Comparison of ENCODE assay signal across 20 cellular contexts in the genomic region with DNA sequence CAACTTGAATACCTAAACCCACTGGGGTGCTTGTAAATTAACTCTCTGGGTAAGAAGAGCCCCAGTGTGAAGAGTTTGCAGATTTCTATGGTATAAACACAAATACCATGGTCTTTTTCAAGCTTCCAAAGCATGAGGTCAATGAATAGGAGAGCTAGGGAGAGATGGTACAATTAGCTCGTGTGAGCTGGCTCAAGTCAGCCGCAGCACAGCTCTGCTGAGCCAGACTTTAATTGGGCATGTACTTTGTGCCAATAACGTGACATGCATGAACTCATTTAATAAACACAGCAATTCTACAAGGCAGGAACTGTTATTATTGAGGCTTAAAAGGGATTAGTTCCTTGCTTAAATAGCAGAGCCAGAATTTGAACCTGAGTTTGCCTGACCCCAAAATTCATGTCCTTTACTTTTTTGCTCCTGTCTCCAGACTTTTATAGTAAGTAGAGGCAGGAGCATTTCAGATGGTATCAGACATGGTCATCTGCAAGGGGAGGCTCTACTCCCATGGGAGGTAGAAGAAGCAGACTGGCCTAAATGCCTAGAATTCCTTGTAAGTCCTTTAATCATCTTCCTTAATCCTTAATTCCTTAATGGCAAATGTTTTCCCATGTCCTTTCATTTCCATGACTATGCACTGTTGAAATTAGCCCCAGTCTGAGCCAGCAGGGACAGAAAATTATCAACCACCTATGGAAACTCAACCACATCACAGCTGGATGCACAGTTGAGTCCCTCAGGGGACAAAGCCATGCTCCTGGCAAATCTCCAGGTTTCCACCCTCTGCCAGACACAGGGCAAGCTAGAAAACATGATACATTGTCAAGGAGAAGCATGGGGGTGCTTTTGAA.
DNase-seq lines count a peak whose midpoint lies in the region; ATAC-seq and TF ChIP-seq lines count a peak whose summit lies in the region.
"Had no signal": no experiment of that assay in that cellular context is flagged by ENCODE, and none has a peak within 500 bp of the region (broad histone marks: within the 10 kb centered on the region; RNA-seq: fewer than 3 reads in every experiment).

No MANE protein-coding gene starts in this region.

- no peaks in the 10 kb centered on the region for H3F3A ChIP-seq in GM23338 (replicated peaks; ENCODE audit: low read depth)

- H3K4me3 Mint-ChIP-seq in GM23338: no peak overlapping the region
- no peak overlapping the region for H3K4me3 Mint-ChIP-seq in activated CD4-positive, alpha-beta T cell treated with anti-CD3 and anti-CD28 coated beads, Interleukin-2, amount 10 ng/mL, durations not matched to agents 7 days and 5 days
- H3K4me3 Mint-ChIP-seq: T-helper 2 cell treated with Interferon-gamma antibody and Interleukin-4, amounts not matched to agents 5 μg/mL and 100 μg/mL, for 36 hours had no signal

- peaks cover 8% of the 10 kb centered on the region for H3K9me3 Mint-ChIP-seq in GM23338
- no peaks in the 10 kb centered on the region for H3K9me3 Mint-ChIP-seq in activated CD4-positive, alpha-beta T cell treated with anti-CD3 and anti-CD28 coated beads, Interleukin-2, amount 10 ng/mL, durations not matched to agents 7 days and 5 days

- no peaks in the 10 kb centered on the region for H3K27me3 ChIP-seq in GM23338 (ENCODE audit: insufficient read depth)
- H3K27me3 ChIP-seq: heart left ventricle had no signal

- H2AFZ ChIP-seq in GM23338 (peak overlapping the region; percentile 12; the same call in 1 of the 2 replicates), OCI-LY7 (ENCODE audit: low read length) (no peak overlapping the region)

- H3K4me3 ChIP-seq in GM23338 (no peak overlapping the region), OCI-LY7 (ENCODE audit: low read depth, low read length, poor library complexity, severe bottlenecking) (no peak overlapping the region)
- H3K4me3 ChIP-seq: heart left ventricle had no signal

- ATAC-seq in GM23338: peak; percentile 56; the same call in 2 of the 3 replicates
- ATAC-seq in GM19023 (IDR thresholded peaks at IDR 0.05; ENCODE audit: unreplicated experiment): no peak
- ATAC-seq: heart left ventricle, left cardiac atrium had no signal

- H3K36me3 ChIP-seq in GM23338 (ENCODE audit: insufficient read depth): no peaks in the 10 kb centered on the region
- H3K36me3 ChIP-seq in OCI-LY7 (ENCODE audit: insufficient read depth, low read length): no peaks in the 10 kb centered on the region
- H3K36me3 ChIP-seq: heart left ventricle had no signal

- TF ChIP-seq CTCF in GM23338 (conservative IDR thresholded peaks at IDR 0.05; ENCODE audit: low read depth in 2 of 2): no peak
- TF ChIP-seq CTCF in OCI-LY7 (conservative IDR thresholded peaks at IDR 0.05; ENCODE audit: low read length): no peak

- H3K27me3 Mint-ChIP-seq in GM23338 (ENCODE audit: insufficient read depth, low read depth, poor library complexity): no peaks in the 10 kb centered on the region
- H3K27me3 Mint-ChIP-seq in activated CD4-positive, alpha-beta T cell treated with anti-CD3 and anti-CD28 coated beads, Interleukin-2, amount 10 ng/mL, durations not matched to agents 7 days and 5 days: peaks cover 4% of the 10 kb centered on the region

- H3K27ac ChIP-seq in GM23338 (ENCODE audit: low read depth) (no peak overlapping the region), OCI-LY7 (ENCODE audit: low read depth, low read length, poor library complexity, severe bottlenecking) (no peak overlapping the region)
- H3K27ac ChIP-seq: heart left ventricle, RWPE1 had no signal

- H3K79me2 ChIP-seq in GM23338 (replicated peaks; ENCODE audit: insufficient read depth) (no peaks in the 10 kb centered on the region), OCI-LY7 (ENCODE audit: insufficient read depth, low read depth, low read length) (no peaks in the 10 kb centered on the region)

- intact Hi-C loops in OCI-LY7 (cut with micrococcal nuclease; ENCODE audit: unreplicated experiment): no loop called here

- no TSS peak for BruUV-seq in OCI-LY7 (replicated peaks; lab: Mats Ljungman, UMichigan)

- H3K9me2 ChIP-seq in GM23338 (ENCODE audit: insufficient read depth) (peaks cover 11% of the 10 kb centered on the region; the same call in 1 of the 2 replicates), OCI-LY7 (ENCODE audit: insufficient read depth, low read length) (no peaks in the 10 kb centered on the region)

- no peaks in the 10 kb centered on the region for H4K20me1 ChIP-seq in GM23338 (replicated peaks; ENCODE audit: insufficient read depth)
- H4K20me1 ChIP-seq in OCI-LY7 (ENCODE audit: insufficient read depth, low read length): no peaks in the 10 kb centered on the region

- peaks cover 13% of the 10 kb centered on the region for H3K4me1 ChIP-seq in GM23338 (ENCODE audit: insufficient read depth)
- peaks cover 19% of the 10 kb centered on the region for H3K4me1 ChIP-seq in OCI-LY7 (ENCODE audit: insufficient read depth, low read length, poor library complexity, severe bottlenecking)
- H3K4me1 ChIP-seq: heart left ventricle had no signal

- peak; percentile 22 for DNase-seq in COLO829 (ENCODE audit: low spot score)
- DNase-seq in GM23338 (ENCODE audit: low spot score): no peak
- peak; percentile 84 for DNase-seq in NCI-H2171 treated with DMSO at 0.1 percent for 48 hours (lab: John Stamatoyannopoulos, UW)
- peak; percentile 33 for DNase-seq in fibroblast of gingiva (ENCODE audit: low read depth)
- DNase-seq in activated CD4-positive, alpha-beta T cell treated with anti-CD3 and anti-CD28 coated beads, Interleukin-2, amount 10 ng/mL, durations not matched to agents 7 days and 5 days: no peak
- no peak for DNase-seq in NCI-H187 (lab: John Stamatoyannopoulos, UW)
- no peak for DNase-seq in OCI-LY7 (ENCODE audit: low spot score)
- DNase-seq: activated CD4-positive, alpha-beta T cell treated with anti-CD3 and anti-CD28 coated beads for 4 hours; activated T-cell treated with anti-CD3 and anti-CD28 coated beads, Interleukin-2, amount 50 U/mL, for 1 hour; C1 segment of cervical spinal cord; erythroblast; heart left ventricle; KBM-7; left cardiac atrium; NCI-H226; retina; stimulated activated CD4-positive, alpha-beta T cell treated with anti-CD3 and anti-CD28 coated beads, Interleukin-4, amount 100 ng/mL, for 1 hour had no signal

- POLR2A ChIA-PET in activated CD4-positive, alpha-beta T cell treated with anti-CD3 and anti-CD28 coated beads, Interleukin-2, amount 10 ng/mL, durations not matched to agents 7 days and 5 days (lab: Charles Lee): no interaction called here
- POLR2A ChIA-PET in OCI-LY7 (lab: Charles Lee): interaction anchor here (0.6 kb wide), 1 partner anchor 66 kb away, joined by 5 read pairs; no protein-coding TSS in a partner anchor

- H3K27ac Mint-ChIP-seq in GM23338: peak overlapping the region; percentile 11; the same call in 1 of the 2 replicates
- H3K27ac Mint-ChIP-seq in activated CD4-positive, alpha-beta T cell treated with anti-CD3 and anti-CD28 coated beads, Interleukin-2, amount 10 ng/mL, durations not matched to agents 7 days and 5 days: no peak overlapping the region
- H3K27ac Mint-ChIP-seq: T-helper 2 cell treated with Interferon-gamma antibody and Interleukin-4, amounts not matched to agents 5 μg/mL and 100 μg/mL, for 36 hours had no signal

- H3K4me1 Mint-ChIP-seq in GM23338: peaks cover 18% of the 10 kb centered on the region
- H3K4me1 Mint-ChIP-seq in activated CD4-positive, alpha-beta T cell treated with anti-CD3 and anti-CD28 coated beads, Interleukin-2, amount 10 ng/mL, durations not matched to agents 7 days and 5 days: no peaks in the 10 kb centered on the region

- H3K9me3 ChIP-seq in OCI-LY7 (ENCODE audit: low read length): no peaks in the 10 kb centered on the region

- peak overlapping the region; percentile 62; the same call in 1 of the 2 replicates for H3K4me2 ChIP-seq in GM23338
- H3K4me2 ChIP-seq in OCI-LY7 (ENCODE audit: low read length): no peak overlapping the region

- CTCF ChIA-PET in activated CD4-positive, alpha-beta T cell treated with anti-CD3 and anti-CD28 coated beads, Interleukin-2, amount 10 ng/mL, durations not matched to agents 7 days and 5 days (lab: Charles Lee): no interaction called here
- CTCF ChIA-PET in OCI-LY7 (lab: Charles Lee; ENCODE audit: unreplicated experiment): no interaction called here

- peaks cover 3% of the 10 kb centered on the region; the same call in 1 of the 3 replicates for H3K36me3 Mint-ChIP-seq in GM23338 (ENCODE audit: low read depth)
- no peaks in the 10 kb centered on the region for H3K36me3 Mint-ChIP-seq in activated CD4-positive, alpha-beta T cell treated with anti-CD3 and anti-CD28 coated beads, Interleukin-2, amount 10 ng/mL, durations not matched to agents 7 days and 5 days (ENCODE audit: low read depth)

TF ChIP-seq in GM23338, 12 proteins besides CTCF, POLR2A, EP300 and RAD21 (continues in another document):
- TF ChIP-seq CREB1 (CRISPR knock-in tag; IDR thresholded peaks at IDR 0.05; ENCODE audit: low read depth): no peak
- no peak for TF ChIP-seq STAT1 (IDR thresholded peaks at IDR 0.05; ENCODE audit: unreplicated experiment)
- TF ChIP-seq, protein P1, sequence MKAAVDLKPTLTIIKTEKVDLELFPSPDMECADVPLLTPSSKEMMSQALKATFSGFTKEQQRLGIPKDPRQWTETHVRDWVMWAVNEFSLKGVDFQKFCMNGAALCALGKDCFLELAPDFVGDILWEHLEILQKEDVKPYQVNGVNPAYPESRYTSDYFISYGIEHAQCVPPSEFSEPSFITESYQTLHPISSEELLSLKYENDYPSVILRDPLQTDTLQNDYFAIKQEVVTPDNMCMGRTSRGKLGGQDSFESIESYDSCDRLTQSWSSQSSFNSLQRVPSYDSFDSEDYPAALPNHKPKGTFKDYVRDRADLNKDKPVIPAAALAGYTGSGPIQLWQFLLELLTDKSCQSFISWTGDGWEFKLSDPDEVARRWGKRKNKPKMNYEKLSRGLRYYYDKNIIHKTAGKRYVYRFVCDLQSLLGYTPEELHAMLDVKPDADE (IDR thresholded peaks at IDR 0.05): no peak

Comparison
In these comparisons a context has a peak if more than half of its experiments do, and no peak if none do; other contexts are left out.
1. DNase-seq: peak in COLO829 (single experiment), NCI-H2171 treated with DMSO at 0.1 percent for 48 hours (single experiment) and fibroblast of gingiva (single experiment); none in GM23338 (single experiment), activated CD4-positive, alpha-beta T cell treated with anti-CD3 and anti-CD28 coated beads, Interleukin-2, amount 10 ng/mL, durations not matched to agents 7 days and 5 days (single experiment), NCI-H187 (0 of 2) and OCI-LY7 (single experiment).